ENCODE assay signal across 1 cellular context in genomic region chr3:36364260-36364659, GRCh38.
TF ChIP-seq lines count a peak whose summit lies in the region.

No MANE protein-coding gene starts in this region.

TF ChIP-seq in GM23338, 12 proteins besides CTCF, POLR2A, EP300 and RAD21 (continued from another document):
- no peak for TF ChIP-seq ZNF462 (CRISPR knock-in tag; IDR thresholded peaks at IDR 0.05)
